15 cellular contexts compared by ENCODE assay signal in the genomic region with DNA sequence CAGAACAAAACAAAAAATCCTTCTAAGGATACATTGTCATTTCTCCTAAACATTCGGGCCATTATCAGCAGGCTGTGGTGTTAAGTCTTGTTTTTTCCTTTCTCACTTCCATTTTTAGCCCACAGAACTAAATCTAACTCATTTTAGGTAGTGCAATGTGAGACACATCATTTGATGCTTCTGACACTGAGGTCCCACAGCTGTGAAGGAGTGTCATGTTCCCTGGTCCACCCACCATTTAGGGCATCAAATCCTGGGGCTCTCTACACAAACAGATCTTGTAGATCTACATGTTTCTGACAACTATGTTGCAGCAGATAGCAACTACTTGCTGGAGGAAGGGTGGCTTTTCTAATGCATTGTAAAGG.
DNase-seq lines count a peak whose midpoint lies in the region; ATAC-seq, FAIRE-seq and TF ChIP-seq lines count a peak whose summit lies in the region.
"Had no signal": no experiment of that assay in that cellular context is flagged by ENCODE, and none has a peak within 500 bp of the region (broad histone marks: within the 10 kb centered on the region; RNA-seq: fewer than 3 reads in every experiment).

No MANE protein-coding gene starts in this region.

- no peaks in the 10 kb centered on the region for H3K27me3 ChIP-seq in keratinocyte (ENCODE audit: control insufficient read depth, extremely low read depth, insufficient read depth, low read length)
- H3K27me3 ChIP-seq: adrenal gland, upper lobe of left lung had no signal

- H3K4me3 ChIP-seq in keratinocyte (ENCODE audit: control insufficient read depth in 2 of 3, extremely low read depth in 1 of 3, insufficient read depth in 2 of 3, low read depth in 1 of 3, low read length in 3 of 3), result no peak overlapping the region
- H3K4me3 ChIP-seq: adrenal gland, mucosa of descending colon, upper lobe of left lung had no signal

- H3K4me2 ChIP-seq in keratinocyte (ENCODE audit: control insufficient read depth, extremely low read depth, insufficient read depth, low read depth, low read length), result peak overlapping the region; percentile 47

- H3K4me1 ChIP-seq in keratinocyte (ENCODE audit: control insufficient read depth, extremely low read depth, insufficient read depth, low read length), result peaks cover 9% of the 10 kb centered on the region
- H3K4me1 ChIP-seq: adrenal gland, upper lobe of left lung had no signal

- no peak for TF ChIP-seq CTCF in keratinocyte (optimal IDR thresholded peaks at IDR 0.05 in 1 of 3, IDR thresholded peaks at IDR 0.05 in 1 of 3, conservative IDR thresholded peaks at IDR 0.05 in 1 of 3; ENCODE audit: extremely low read depth in 1 of 3, insufficient read depth in 2 of 3, low read length in 3 of 3)

- peak overlapping the region; percentile 42 for H3K27ac ChIP-seq in keratinocyte (ENCODE audit: control insufficient read depth, insufficient read depth, low read length)
- H3K27ac ChIP-seq: adrenal gland, upper lobe of left lung had no signal

- no peak for DNase-seq in GM12892 (ENCODE audit: insufficient read length)
- no peak for DNase-seq in keratinocyte (ENCODE audit: low read depth, low spot score)
- DNase-seq in OCI-M1 (lab: John Stamatoyannopoulos, UW), result no peak
- DNase-seq in NOMO-1 (lab: John Stamatoyannopoulos, UW; ENCODE audit: unreplicated experiment in 2 of 2), result no peak
- DNase-seq in SW 1271 (lab: John Stamatoyannopoulos, UW), result no peak
- no peak for DNase-seq in AG08396 (ENCODE audit: low spot score)
- DNase-seq: adrenal gland, glutamatergic neuron, HCEC 1CT, mucosa of descending colon, NCI-H1092, upper lobe of left lung had no signal

- H3K36me3 ChIP-seq in keratinocyte (ENCODE audit: control insufficient read depth in 2 of 2, extremely low read depth in 1 of 2, insufficient read depth in 2 of 2, low read length in 2 of 2), result no peaks in the 10 kb centered on the region
- H3K36me3 ChIP-seq: adrenal gland, upper lobe of left lung had no signal

- H3K9ac ChIP-seq in keratinocyte (ENCODE audit: control insufficient read depth, extremely low read depth, insufficient read depth, low read length), result no peak overlapping the region

- no peaks in the 10 kb centered on the region for H3K79me2 ChIP-seq in keratinocyte (ENCODE audit: control insufficient read depth, insufficient read depth, low read length)

- no peak overlapping the region for H2AFZ ChIP-seq in keratinocyte (ENCODE audit: control insufficient read depth, low read length)

- FAIRE-seq in GM12892 (lab: Jason Lieb, UNC), result peak; percentile 17
- FAIRE-seq in keratinocyte (lab: Jason Lieb, UNC), result no peak
- FAIRE-seq: islet of Langerhans had no signal

- dilution Hi-C loops in keratinocyte (cut with MboI; ENCODE audit: extremely low pct_ligation_motif_present, low sequenced_read_pairs), result no loop called here

- no peaks in the 10 kb centered on the region for H3K9me3 ChIP-seq in keratinocyte (ENCODE audit: control insufficient read depth, low read depth, low read length)
- H3K9me3 ChIP-seq: mucosa of descending colon, upper lobe of left lung had no signal

- no peaks in the 10 kb centered on the region for H4K20me1 ChIP-seq in keratinocyte (ENCODE audit: control insufficient read depth, extremely low read depth, insufficient read depth, low read length)

- ATAC-seq in GM19351 (IDR thresholded peaks at IDR 0.05; ENCODE audit: unreplicated experiment) (peak; percentile 51), HG03442 (IDR thresholded peaks at IDR 0.05; ENCODE audit: unreplicated experiment) (peak; percentile 43)
- ATAC-seq: mucosa of descending colon had no signal

- H3K9me1 ChIP-seq in keratinocyte (ENCODE audit: control insufficient read depth, extremely low read depth, insufficient read depth, low read length), result no peaks in the 10 kb centered on the region

- TF ChIP-seq POLR2A in GM12892 (IDR thresholded peaks at IDR 0.05; ENCODE audit: low read depth, low read length), result no peak
